In the genomic region with DNA sequence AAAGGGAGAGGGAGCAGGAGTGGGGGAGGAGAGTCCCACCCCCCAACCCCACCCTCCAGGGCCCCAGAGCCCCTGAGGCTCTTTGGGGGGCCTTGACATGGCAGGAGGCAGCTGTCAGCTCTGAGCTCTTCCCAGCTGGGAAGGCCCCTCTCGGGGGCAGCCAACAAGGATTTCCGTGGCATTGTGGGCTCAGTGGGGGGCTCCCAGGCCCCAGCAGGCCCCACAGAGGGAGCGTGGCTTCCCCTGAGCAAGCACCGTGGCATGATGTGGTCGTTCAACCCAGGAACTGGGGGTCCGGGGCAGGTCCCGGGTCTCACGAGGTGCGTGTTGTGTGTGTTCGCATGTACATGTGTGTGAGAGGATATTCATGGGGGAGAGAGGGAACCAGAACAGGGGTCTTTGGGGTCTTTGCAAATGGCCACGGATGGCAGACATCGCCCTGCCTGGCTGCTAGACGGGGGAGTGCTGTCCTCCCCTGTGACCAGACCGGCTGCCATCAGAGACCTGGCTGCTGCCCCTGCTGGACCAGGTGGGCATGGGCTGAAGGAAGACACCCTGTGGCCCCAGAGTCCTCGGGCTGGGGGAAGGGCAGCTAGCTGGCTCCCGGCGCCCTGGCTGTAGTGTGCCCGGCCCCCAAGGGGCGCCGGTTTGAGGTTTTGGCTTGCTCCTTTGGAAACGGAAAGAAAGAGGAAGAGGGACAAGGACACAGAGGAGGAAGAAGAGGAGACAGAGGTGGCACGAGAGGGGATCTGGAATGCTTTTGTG, we compare ENCODE assay signal across 27 cellular contexts. TPM values are rescaled to one million over a fixed set of nuclear protein-coding genes. Genes with fewer than 3 reads are reported as not detected.
DNase-seq lines count a peak whose midpoint lies in the region; ATAC-seq and TF ChIP-seq lines count a peak whose summit lies in the region.
"Had no signal": no experiment of that assay in that cellular context is flagged by ENCODE, and none has a peak within 500 bp of the region (broad histone marks: within the 10 kb centered on the region; RNA-seq: fewer than 3 reads in every experiment).

No MANE protein-coding gene starts in this region.

- H4K20me1 ChIP-seq in PC-9 (ENCODE audit: insufficient read depth): peaks cover 5% of the 10 kb centered on the region

- TF ChIP-seq POLR2A in ovary (IDR thresholded peaks at IDR 0.05): no peak
- TF ChIP-seq POLR2A in thyroid gland (IDR thresholded peaks at IDR 0.05): no peak

- no peaks in the 10 kb centered on the region for H3K9me2 ChIP-seq in PC-9 (ENCODE audit: insufficient read depth)

- H3K4me1 Mint-ChIP-seq in CD8-positive, alpha-beta T cell (ENCODE audit: low read depth): peaks cover 27% of the 10 kb centered on the region

- H3K36me3 Mint-ChIP-seq in CD8-positive, alpha-beta T cell: peaks cover 46% of the 10 kb centered on the region

- intact Hi-C loops in A673 (cut with micrococcal nuclease; ENCODE audit: unreplicated experiment): no loop called here
- intact Hi-C loops in heart right ventricle (cut with DNase I): loop anchor here in 1 of 10 donors (5.0 kb wide), 1 partner anchor 155 kb away; no protein-coding TSS in a partner anchor
- intact Hi-C loops in ovary (cut with DNase I): loop anchor here in 1 of 4 donors (10.0 kb wide), 1 partner anchor 168 kb away; no protein-coding TSS in a partner anchor
- intact Hi-C loops in CD8-positive, alpha-beta T cell (cut with DNase I, micrococcal nuclease): no loop called here
- intact Hi-C loops in thyroid gland (cut with DNase I): no loop called here
- intact Hi-C loops in PC-9 (cut with micrococcal nuclease; ENCODE audit: unreplicated experiment): no loop called here

- peaks cover 12% of the 10 kb centered on the region for H3K79me2 ChIP-seq in PC-9 (ENCODE audit: low read depth)

- peaks cover 27% of the 10 kb centered on the region; the same call in 1 of the 2 replicates for H3F3A ChIP-seq in PC-9 (ENCODE audit: insufficient read depth, low read depth)

- no peaks in the 10 kb centered on the region for H3K27me3 ChIP-seq in A673 (replicated peaks; ENCODE audit: insufficient read depth, low read depth, low read length, poor library complexity)
- H3K27me3 ChIP-seq in SJCRH30: no peaks in the 10 kb centered on the region
- no peaks in the 10 kb centered on the region for H3K27me3 ChIP-seq in heart right ventricle
- H3K27me3 ChIP-seq in ovary: no peaks in the 10 kb centered on the region
- H3K27me3 ChIP-seq in CD8-positive, alpha-beta T cell (ENCODE audit: insufficient read depth, low read length): no peaks in the 10 kb centered on the region
- no peaks in the 10 kb centered on the region for H3K27me3 ChIP-seq in thyroid gland
- no peaks in the 10 kb centered on the region for H3K27me3 ChIP-seq in PC-9 (ENCODE audit: insufficient read depth, low read depth)
- H3K27me3 ChIP-seq: brain microvascular endothelial cell, foreskin keratinocyte, spleen had no signal

- H3K36me3 ChIP-seq in A673 (ENCODE audit: insufficient read depth, low read length, poor library complexity, severe bottlenecking): peaks cover 50% of the 10 kb centered on the region
- peaks cover 41% of the 10 kb centered on the region for H3K36me3 ChIP-seq in SJCRH30
- H3K36me3 ChIP-seq in heart right ventricle: peaks cover 0 to 58% (median 41%) of the 10 kb centered on the region in 9 donors
- no peaks in the 10 kb centered on the region for H3K36me3 ChIP-seq in ovary
- H3K36me3 ChIP-seq in CD8-positive, alpha-beta T cell (ENCODE audit: insufficient read depth, low read length): peaks cover 35% of the 10 kb centered on the region
- H3K36me3 ChIP-seq in thyroid gland: peaks cover 45 to 49% of the 10 kb centered on the region in 2 donors
- H3K36me3 ChIP-seq in PC-9 (ENCODE audit: low read depth): peaks cover 17% of the 10 kb centered on the region; the same call in 1 of the 2 replicates

- H3K9me3 ChIP-seq in A673 (ENCODE audit: low read depth, low read length, poor library complexity, severe bottlenecking) (peaks cover 10% of the 10 kb centered on the region), SJCRH30 (replicated peaks) (no peaks in the 10 kb centered on the region), heart right ventricle (peaks cover 0 to 7% (median 0%) of the 10 kb centered on the region in 11 donors), ovary (no peaks in the 10 kb centered on the region), thyroid gland (no peaks in the 10 kb centered on the region), PC-9 (ENCODE audit: insufficient read depth, low read depth) (no peaks in the 10 kb centered on the region)
- no peaks in the 10 kb centered on the region for H3K9me3 ChIP-seq in CD8-positive, alpha-beta T cell (ENCODE audit: low read length)

- no peak for TF ChIP-seq EP300 in ovary (IDR thresholded peaks at IDR 0.05)

- no peak for TF ChIP-seq CTCF in A673 (conservative IDR thresholded peaks at IDR 0.05; ENCODE audit: low read depth, low read length)
- no peak for TF ChIP-seq CTCF in heart right ventricle (IDR thresholded peaks at IDR 0.05)
- no peak for TF ChIP-seq CTCF in ovary (IDR thresholded peaks at IDR 0.05)
- no peak for TF ChIP-seq CTCF in CD8-positive, alpha-beta T cell (IDR thresholded peaks at IDR 0.05)
- no peak for TF ChIP-seq CTCF in thyroid gland (IDR thresholded peaks at IDR 0.05)
- TF ChIP-seq CTCF in PC-9 (conservative IDR thresholded peaks at IDR 0.05): no peak

- no peaks in the 10 kb centered on the region for H3K9me3 Mint-ChIP-seq in CD8-positive, alpha-beta T cell
- H3K9me3 Mint-ChIP-seq: activated T-helper 17 cell treated with anti-CD3 and anti-CD28 coated beads, Interleukin-2, amount 50 U/mL, for 72 hours had no signal

- H3K4me3 ChIP-seq in A673 (ENCODE audit: low read depth, low read length, poor library complexity, severe bottlenecking) (no peak overlapping the region), SJCRH30 (no peak overlapping the region), heart right ventricle (peak overlapping the region in 1 of 10 donors; percentile 8), ovary (no peak overlapping the region), thyroid gland (replicated peaks in 1 of 3) (no peak overlapping the region), PC-9 (no peak overlapping the region)
- H3K4me3 ChIP-seq in CD8-positive, alpha-beta T cell (ENCODE audit: low read depth, low read length): no peak overlapping the region
- H3K4me3 ChIP-seq: A549, spleen had no signal

- H3K27ac Mint-ChIP-seq in CD8-positive, alpha-beta T cell: no peak overlapping the region
- H3K27ac Mint-ChIP-seq: activated CD4-positive, alpha-beta T cell treated with anti-CD3 and anti-CD28 coated beads, Interleukin-2, amount 10 ng/mL, durations not matched to agents 7 days and 5 days; activated T-helper 17 cell treated with anti-CD3 and anti-CD28 coated beads, Interleukin-2, amount 50 U/mL, for 72 hours; T-helper 1 cell treated with Interleukin-12 subunit alpha and Interleukin-12 subunit beta and Interleukin-4 antibody, amounts not matched to agents 30 μg/mL and 1 μg/mL, for 36 hours had no signal

- no peak overlapping the region for H2AFZ ChIP-seq in PC-9

- no peak overlapping the region for H3K4me3 Mint-ChIP-seq in CD8-positive, alpha-beta T cell
- H3K4me3 Mint-ChIP-seq: activated CD4-positive, alpha-beta T cell treated with anti-CD3 and anti-CD28 coated beads, Interleukin-2, amount 10 ng/mL, durations not matched to agents 7 days and 5 days; activated T-helper 17 cell treated with anti-CD3 and anti-CD28 coated beads, Interleukin-2, amount 50 U/mL, for 72 hours; dendritic cell treated with granulocyte-macrophage colony-stimulating factor and Interleukin-4, amounts not matched to agents 40 ng/mL and 50 ng/mL, for 4 days; mesothelial cell of epicardium; nephron progenitor cell; T-helper 1 cell treated with Interleukin-12 subunit alpha and Interleukin-12 subunit beta and Interleukin-4 antibody, amounts not matched to agents 30 μg/mL and 1 μg/mL, for 36 hours had no signal

- H3K27ac ChIP-seq in A673 (ENCODE audit: low read depth, low read length, poor library complexity, severe bottlenecking) (peak overlapping the region; percentile 53), SJCRH30 (peak overlapping the region; percentile 50), heart right ventricle (peak overlapping the region in 8 of 10 donors; percentile 31 to 53 (median 42)), ovary (peak overlapping the region; percentile 51 to 65), thyroid gland (no peak overlapping the region), PC-9 (no peak overlapping the region)
- no peak overlapping the region for H3K27ac ChIP-seq in CD8-positive, alpha-beta T cell (ENCODE audit: low read depth, low read length)
- H3K27ac ChIP-seq: A549, brain microvascular endothelial cell, foreskin keratinocyte, spleen had no signal

- H3K4me1 ChIP-seq in A673 (ENCODE audit: insufficient read depth, low read length, poor library complexity, severe bottlenecking) (peaks cover 20% of the 10 kb centered on the region), SJCRH30 (peaks cover 12% of the 10 kb centered on the region), heart right ventricle (peaks cover 3 to 38% (median 18%) of the 10 kb centered on the region in 9 donors), ovary (ENCODE audit: insufficient read depth) (peaks cover 18% of the 10 kb centered on the region), thyroid gland (peaks cover 8 to 9% of the 10 kb centered on the region in 2 donors), PC-9 (replicated peaks; ENCODE audit: insufficient read depth) (peaks cover 8% of the 10 kb centered on the region)
- peaks cover 14% of the 10 kb centered on the region for H3K4me1 ChIP-seq in CD8-positive, alpha-beta T cell (ENCODE audit: insufficient read depth, low read length)
- H3K4me1 ChIP-seq: foreskin keratinocyte had no signal

- POLR2A ChIA-PET in A673 (lab: Charles Lee; ENCODE audit: low non-redundant PET): no interaction called here
- POLR2A ChIA-PET in CD8-positive, alpha-beta T cell (lab: Charles Lee): interaction anchor here (1.3 kb wide), 1 partner anchor 129 kb away, joined by 3 read pairs; no protein-coding TSS in a partner anchor
- POLR2A ChIA-PET in PC-9 (lab: Charles Lee; ENCODE audit: unreplicated experiment): interaction anchor here (0.6 kb wide), 2 partner anchors 26 to 44 kb away, joined by 3 to 26 read pairs; no protein-coding TSS in a partner anchor

- H3K27me3 Mint-ChIP-seq in CD8-positive, alpha-beta T cell (ENCODE audit: low read depth): no peaks in the 10 kb centered on the region
- H3K27me3 Mint-ChIP-seq: activated CD4-positive, alpha-beta T cell treated with anti-CD3 and anti-CD28 coated beads, Interleukin-2, amount 10 ng/mL, durations not matched to agents 7 days and 5 days; activated T-helper 17 cell treated with anti-CD3 and anti-CD28 coated beads, Interleukin-2, amount 50 U/mL, for 72 hours; dendritic cell treated with granulocyte-macrophage colony-stimulating factor and Interleukin-4, amounts not matched to agents 40 ng/mL and 50 ng/mL, for 4 days had no signal

- DNase-seq in A673 (ENCODE audit: low spot score) (no peak), SJCRH30 (peak; percentile 61 to 70), heart right ventricle (no peak), ovary (no peak), thyroid gland (no peak), PC-9 (no peak)
- DNase-seq in CD8-positive, alpha-beta T cell: no peak
- DNase-seq in stimulated activated CD4-positive, alpha-beta T cell treated with anti-CD3 and anti-CD28 coated beads, Interleukin-4, amount 100 ng/mL, for 1 hour: no peak
- DNase-seq: activated CD4-positive, alpha-beta T cell treated with anti-CD3 and anti-CD28 coated beads, Interleukin-2, amount 10 ng/mL, durations not matched to agents 7 days and 5 days; brain microvascular endothelial cell; foreskin keratinocyte; GOT3; NCI-H1930; NCI-H226; NCI-H774; nephron progenitor cell; spleen; stimulated activated CD4-positive, alpha-beta T cell treated with anti-CD3 and anti-CD28 coated beads, Interleukin-4, amount 100 ng/mL, for 4 hours had no signal

- CTCF ChIA-PET in A673 (lab: Charles Lee): no interaction called here
- CTCF ChIA-PET in CD8-positive, alpha-beta T cell (lab: Charles Lee): interaction anchor here (1.5 to 12.2 kb wide), 3 partner anchors 9 to 135 kb away, joined by 4 to 171 read pairs (median 5); no protein-coding TSS in a partner anchor
- CTCF ChIA-PET in PC-9 (lab: Charles Lee): interaction anchor here (0.6 kb wide), 1 partner anchor 52 kb away, joined by 3 read pairs; no protein-coding TSS in a partner anchor

- no peak overlapping the region for H3K4me2 ChIP-seq in PC-9
- H3K4me2 ChIP-seq: A549 had no signal

- ATAC-seq in heart right ventricle: no peak
- ATAC-seq in CD8-positive, alpha-beta T cell: no peak
- ATAC-seq: A549; activated T-helper 17 cell treated with anti-CD3 and anti-CD28 coated beads, Interleukin-2, amount 50 U/mL, for 72 hours; foreskin keratinocyte had no signal

- BruUV-seq in A673 (replicated peaks; lab: Mats Ljungman, UMichigan) (no TSS peak), PC-9 (replicated peaks; lab: Mats Ljungman, UMichigan) (no TSS peak)

- WGBS in heart right ventricle, 2 donors: 89 to 92% methylated on average over 22 of the region's 22 CpGs
- 68 to 85% (median 73%) methylated on average over 21 to 22 of the region's 22 CpGs for WGBS in ovary, 3 donors
- 95% methylated on average over 20 to 22 of the region's 22 CpGs for WGBS in thyroid gland, 2 donors

RNA-seq across cellular contexts. Expression of gene AKAP8L, which starts 3.7 kb away (rescaled TPM):
- total RNA-seq in A673 (2021) (132 and 147 TPM in 2 replicates), heart right ventricle (100 to 1,000 TPM in 1 of 10 donors, 10 to 100 TPM in 9; 45.2 to 101 (median 63.1) TPM), ovary (100 to 1,000 TPM in 3 of 7 donors, 10 to 100 TPM in 4; 85.9 to 121 (median 93.2) TPM), thyroid gland (100 to 1,000 TPM; 122 to 272 (median 204) TPM), PC-9 (2021) (49.9 and 62.4 TPM in 2 replicates)
- total RNA-seq in SJCRH30 (2014; rRNA removed; shearing (Covaris generic)): 86.0 and 111 TPM in 2 replicates
- polyA plus RNA-seq in heart right ventricle (100 to 1,000 TPM in 1 of 2 donors, 10 to 100 TPM in 1; 53.6 to 140 TPM), ovary (10 to 100 TPM; 70.3 to 78.5 TPM)
- total RNA-seq in CD8-positive, alpha-beta T cell: 100 to 1,000 TPM; 174 to 199 TPM

RNA-seq across cellular contexts. Expression of gene WIZ, which starts 27.3 kb away (rescaled TPM):
- total RNA-seq in A673 (2021) (72.3 and 73.7 TPM in 2 replicates), heart right ventricle (10 to 100 TPM; 19.5 to 34.3 (median 21.3) TPM), ovary (10 to 100 TPM; 21.0 to 46.5 (median 41.7) TPM), thyroid gland (10 to 100 TPM; 23.0 to 48.5 (median 29.6) TPM), PC-9 (2021) (27.3 and 31.6 TPM in 2 replicates)
- 23.0 and 23.8 TPM in 2 replicates for total RNA-seq in SJCRH30 (2014; rRNA removed; shearing (Covaris generic))
- polyA plus RNA-seq in heart right ventricle (10 to 100 TPM; 18.7 to 25.7 TPM), ovary (10 to 100 TPM in 1 of 2 donors, 1 to 10 TPM in 1; 4.8 to 24.7 TPM)
- total RNA-seq in CD8-positive, alpha-beta T cell: 10 to 100 TPM; 16.4 to 20.1 TPM

RNA-seq across cellular contexts. Expression of gene RASAL3, which starts 41.9 kb away (rescaled TPM):
- 1.1 TPM in 2 replicates for total RNA-seq in A673 (2021)
- total RNA-seq in SJCRH30 (2014; rRNA removed; shearing (Covaris generic)): 0.12 TPM in 1 of 2 replicates, not detected in the other
- 1 to 10 TPM in 5 of 10 donors, under 1 TPM in 5; 0.19 to 6.6 (median 0.85) TPM for total RNA-seq in heart right ventricle
- 1 to 10 TPM in 1 of 2 donors, under 1 TPM in 1; 0.64 to 1.6 TPM for polyA plus RNA-seq in heart right ventricle
- 1 to 10 TPM in 5 of 7 donors, under 1 TPM in 2; 0.61 to 2.6 (median 1.4) TPM for total RNA-seq in ovary
- polyA plus RNA-seq in ovary: 1 to 10 TPM in 1 of 2 donors, under 1 TPM in 1; 0.63 to 1.5 TPM
- total RNA-seq in CD8-positive, alpha-beta T cell: 10 to 100 TPM; 80.0 to 83.1 TPM
- total RNA-seq in thyroid gland: 1 to 10 TPM; 2.6 to 4.4 (median 3.7) TPM
- total RNA-seq in PC-9 (2021): not detected in 2 replicates
- total RNA-seq: epithelial cell of proximal tubule, foreskin keratinocyte, mesothelial cell of epicardium had no signal
- polyA plus RNA-seq: A549, BJ, foreskin keratinocyte, keratinocyte had no signal

RNA-seq across cellular contexts. Expression of gene AKAP8, which starts 42.9 kb away (rescaled TPM):
- total RNA-seq in A673 (2021): 46.8 and 48.4 TPM in 2 replicates
- 26.9 and 28.1 TPM in 2 replicates for total RNA-seq in SJCRH30 (2014; rRNA removed; shearing (Covaris generic))
- total RNA-seq in heart right ventricle: 10 to 100 TPM; 15.7 to 32.2 (median 18.6) TPM
- polyA plus RNA-seq in heart right ventricle: 10 to 100 TPM; 12.8 to 21.8 TPM
- 10 to 100 TPM; 19.1 to 53.3 (median 46.4) TPM for total RNA-seq in ovary
- polyA plus RNA-seq in ovary: 10 to 100 TPM; 13.6 to 21.6 TPM
- 100 to 1,000 TPM in 1 of 2 experiments, 10 to 100 TPM in 1; 97.4 to 109 TPM for total RNA-seq in CD8-positive, alpha-beta T cell
- 10 to 100 TPM; 21.8 to 33.2 (median 26.6) TPM for total RNA-seq in thyroid gland
- 39.5 and 43.4 TPM in 2 replicates for total RNA-seq in PC-9 (2021)

RNA-seq across cellular contexts. Expression of gene PGLYRP2, which starts 56.8 kb away (rescaled TPM):
- 3.5 and 4.7 TPM in 2 replicates for total RNA-seq in A673 (2021)
- total RNA-seq in SJCRH30 (2014; rRNA removed; shearing (Covaris generic)): not detected in 2 replicates
- total RNA-seq in heart right ventricle: not detected
- not detected for polyA plus RNA-seq in heart right ventricle
- total RNA-seq in ovary: under 1 TPM in 1 of 7 donors, not detected in 6; 0.28 TPM
- not detected for polyA plus RNA-seq in ovary
- total RNA-seq in CD8-positive, alpha-beta T cell: not detected
- total RNA-seq in thyroid gland: not detected
- not detected in 2 replicates for total RNA-seq in PC-9 (2021)
- total RNA-seq: epithelial cell of proximal tubule, foreskin keratinocyte, mesothelial cell of epicardium, pulmonary artery endothelial cell had no signal
- polyA plus RNA-seq: A549, BJ, foreskin keratinocyte, keratinocyte had no signal

Comparison
In these comparisons a context has a peak if more than half of its experiments do, and no peak if none do; other contexts are left out.
1. DNase-seq: peak in SJCRH30 (2 of 2); none in A673 (single experiment), heart right ventricle (0 of 2), ovary (0 of 5), CD8-positive, alpha-beta T cell (0 of 7), stimulated activated CD4-positive, alpha-beta T cell treated with anti-CD3 and anti-CD28 coated beads, Interleukin-4, amount 100 ng/mL, for 1 hour (single experiment), thyroid gland (0 of 2) and PC-9 (0 of 2).
2. H3K27ac ChIP-seq: peak in A673 (single experiment), SJCRH30 (single experiment), heart right ventricle (8 of 10) and ovary (2 of 2); none in CD8-positive, alpha-beta T cell (single experiment), thyroid gland (0 of 3) and PC-9 (single experiment).
3. RNA of gene RASAL3, which starts 41.9 kb away (total RNA-seq): 80.0 to 83.1 TPM in CD8-positive, alpha-beta T cell; 2.6 to 4.4 TPM in thyroid gland, 0.61 to 2.6 TPM in ovary, 1.1 TPM in A673, 0.19 to 6.6 TPM in heart right ventricle, 0.12 TPM in SJCRH30 and not detected in PC-9; every median in the first group is over 10 times any median in the second.